20 cellular contexts compared by ENCODE assay signal in the genomic region with DNA sequence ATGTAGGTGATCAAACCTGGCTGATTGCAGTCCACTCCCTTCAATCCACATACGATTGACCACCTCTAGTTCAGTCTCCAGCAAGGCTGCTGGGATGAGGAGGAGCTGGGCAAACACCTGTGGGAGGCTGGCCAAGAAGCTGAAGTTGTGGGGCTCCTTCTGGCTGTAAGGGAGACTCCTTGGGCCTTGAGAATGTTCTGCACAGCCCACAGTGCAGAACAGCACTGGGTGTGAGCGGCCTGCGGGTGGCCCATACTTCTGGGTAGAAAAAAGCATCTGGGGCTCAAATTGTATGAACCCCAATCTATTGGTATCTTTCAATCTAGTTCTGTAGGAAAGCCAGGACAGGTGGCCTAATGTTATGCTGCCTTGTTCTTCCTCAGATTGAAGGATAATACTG.
DNase-seq lines count a peak whose midpoint lies in the region; ATAC-seq and TF ChIP-seq lines count a peak whose summit lies in the region.
"Had no signal": no experiment of that assay in that cellular context is flagged by ENCODE, and none has a peak within 500 bp of the region (broad histone marks: within the 10 kb centered on the region; RNA-seq: fewer than 3 reads in every experiment).

No MANE protein-coding gene starts in this region.

- H3K9me3 Mint-ChIP-seq in H9: no peaks in the 10 kb centered on the region
- no peaks in the 10 kb centered on the region for H3K9me3 Mint-ChIP-seq in stimulated activated naive B cell treated with anti-CD40 and anti-IgM and Interleukin-4, amounts not matched to agents 10 μg/mL and 1 μg/mL and 100 μg/mL, for 72 hours
- H3K9me3 Mint-ChIP-seq: CD14-positive monocyte; CD4-positive, alpha-beta T cell had no signal

- H4K5ac ChIP-seq in H9 (ENCODE audit: insufficient read length, low read depth, low read length): no peak overlapping the region

- H2BK5ac ChIP-seq in H9 (ENCODE audit: insufficient read length, low read length) (peak overlapping the region; percentile 29), mesenchymal stem cell (ENCODE audit: low read depth, low read length, poor library complexity, severe bottlenecking) (no peak overlapping the region)

- H3K79me1 ChIP-seq in H9 (ENCODE audit: insufficient read depth, low read depth, low read length, poor library complexity, severe bottlenecking) (no peaks in the 10 kb centered on the region), mesenchymal stem cell (replicated peaks; ENCODE audit: low read length, poor library complexity, severe bottlenecking) (no peaks in the 10 kb centered on the region)

- H3K9ac ChIP-seq in H9 (ENCODE audit: extremely low read depth, insufficient read length, low read length) (no peak overlapping the region), mesenchymal stem cell (ENCODE audit: low read length) (no peak overlapping the region)
- H3K9ac ChIP-seq: BLaER1 treated with 17β-estradiol and CSF1 and Interleukin-3, amounts not matched to agents 10 nM and 100 nM had no signal

- H3K36me3 Mint-ChIP-seq in H9 (ENCODE audit: insufficient read depth in 1 of 3, low read depth in 3 of 3): no peaks in the 10 kb centered on the region
- no peaks in the 10 kb centered on the region for H3K36me3 Mint-ChIP-seq in stimulated activated naive B cell treated with anti-CD40 and anti-IgM and Interleukin-4, amounts not matched to agents 10 μg/mL and 1 μg/mL and 100 μg/mL, for 72 hours
- H3K36me3 Mint-ChIP-seq: CD14-positive monocyte; CD8-positive, alpha-beta memory T cell had no signal

- H4K8ac ChIP-seq in H9 (replicated peaks; ENCODE audit: insufficient read length, low read depth, low read length) (no peak overlapping the region), mesenchymal stem cell (ENCODE audit: low read length) (peak overlapping the region; percentile 60)

- H3K9me3 ChIP-seq in H9 (ENCODE audit: control insufficient read depth, low read depth, low read length) (no peaks in the 10 kb centered on the region), mesenchymal stem cell (ENCODE audit: control insufficient read depth, low read length) (no peaks in the 10 kb centered on the region)
- H3K9me3 ChIP-seq: A549; BE2C; BLaER1 treated with 17β-estradiol and CSF1 and Interleukin-3, amounts not matched to agents 10 nM and 100 nM had no signal

- H3K27me3 ChIP-seq in H9 (ENCODE audit: insufficient read depth, low read length): no peaks in the 10 kb centered on the region
- H3K27me3 ChIP-seq in mesenchymal stem cell (ENCODE audit: control insufficient read depth in 1 of 2, insufficient read depth in 1 of 2, low read length in 2 of 2): no peaks in the 10 kb centered on the region
- H3K27me3 ChIP-seq: BE2C; BLaER1 treated with 17β-estradiol and CSF1 and Interleukin-3, amounts not matched to agents 10 nM and 100 nM had no signal

- WGBS in H9 (ENCODE audit: extremely low coverage, insufficient read length, low lambda C conversion rate): no CpG with 5 or more reads among the region's 3 CpGs
- 94% methylated on average over 3 of the region's 3 CpGs for WGBS in mesenchymal stem cell

- H3K27ac ChIP-seq in H9 (ENCODE audit: insufficient read length, low read depth, low read length) (no peak overlapping the region), mesenchymal stem cell (ENCODE audit: low read length, poor library complexity, severe bottlenecking) (no peak overlapping the region)
- H3K27ac ChIP-seq: A549; BLaER1 treated with 17β-estradiol and CSF1 and Interleukin-3, amounts not matched to agents 10 nM and 100 nM had no signal

- no peak for TF ChIP-seq CTCF in H9 (conservative IDR thresholded peaks at IDR 0.05)

- H3K4me1 Mint-ChIP-seq in H9: no peaks in the 10 kb centered on the region
- no peaks in the 10 kb centered on the region for H3K4me1 Mint-ChIP-seq in stimulated activated naive B cell treated with anti-CD40 and anti-IgM and Interleukin-4, amounts not matched to agents 10 μg/mL and 1 μg/mL and 100 μg/mL, for 72 hours
- H3K4me1 Mint-ChIP-seq: CD14-positive monocyte; CD8-positive, alpha-beta memory T cell had no signal

- no peak for ATAC-seq in HG02588 (IDR thresholded peaks at IDR 0.05; ENCODE audit: unreplicated experiment)
- no peak for ATAC-seq in GM18868 (IDR thresholded peaks at IDR 0.05; ENCODE audit: unreplicated experiment)
- no peak for ATAC-seq in stimulated activated naive B cell treated with anti-CD40 and anti-IgM and Interleukin-4, amounts not matched to agents 10 μg/mL and 1 μg/mL and 100 μg/mL, for 72 hours (replicated peaks)
- ATAC-seq: A549, HCT116 had no signal

- H3K4ac ChIP-seq in H9 (ENCODE audit: low read depth, low read length) (no peak overlapping the region), mesenchymal stem cell (ENCODE audit: low read depth in 1 of 2, low read length in 2 of 2) (no peak overlapping the region)

- H3K23ac ChIP-seq in H9 (ENCODE audit: insufficient read length, low read depth, low read length) (no peak overlapping the region), mesenchymal stem cell (ENCODE audit: low read length in 2 of 2) (no peak overlapping the region)

- peak overlapping the region; percentile 50 for H2BK12ac ChIP-seq in H9 (ENCODE audit: insufficient read length, low read depth, low read length)
- H2BK12ac ChIP-seq in mesenchymal stem cell (ENCODE audit: low read length in 2 of 2): no peak overlapping the region

- H2BK15ac ChIP-seq in H9 (ENCODE audit: low read depth, low read length) (no peak overlapping the region), mesenchymal stem cell (ENCODE audit: low read depth, poor library complexity, severe bottlenecking) (no peak overlapping the region)

- no peaks in the 10 kb centered on the region for H3K27me3 Mint-ChIP-seq in H9 (ENCODE audit: low read depth)
- no peaks in the 10 kb centered on the region for H3K27me3 Mint-ChIP-seq in stimulated activated naive B cell treated with anti-CD40 and anti-IgM and Interleukin-4, amounts not matched to agents 10 μg/mL and 1 μg/mL and 100 μg/mL, for 72 hours
- H3K27me3 Mint-ChIP-seq: CD4-positive, alpha-beta T cell; CD8-positive, alpha-beta memory T cell had no signal

- no peak overlapping the region for H4K91ac ChIP-seq in H9 (ENCODE audit: insufficient read length, low read depth, low read length)
- peak overlapping the region; percentile 61 for H4K91ac ChIP-seq in mesenchymal stem cell (ENCODE audit: low read length)

- H3K14ac ChIP-seq in H9 (ENCODE audit: insufficient read depth, low read length) (no peak overlapping the region), mesenchymal stem cell (ENCODE audit: low read length in 2 of 2) (no peak overlapping the region)

- H2BK20ac ChIP-seq in H9 (ENCODE audit: low read depth, low read length, poor library complexity, severe bottlenecking): no peak overlapping the region

- H2BK120ac ChIP-seq in H9 (ENCODE audit: low read depth, low read length, poor library complexity, severe bottlenecking): no peak overlapping the region
- H2BK120ac ChIP-seq in mesenchymal stem cell (ENCODE audit: low read depth, low read length): peak overlapping the region; percentile 34

- H2AK5ac ChIP-seq in H9 (ENCODE audit: insufficient read length, low read length) (no peak overlapping the region), mesenchymal stem cell (ENCODE audit: low read length, severe bottlenecking) (no peak overlapping the region)

- DNase-seq in D341Med (ENCODE audit: low spot score) (peak; percentile 21), H9 (no peak), mesenchymal stem cell (no peak)
- no peak for DNase-seq in stimulated activated naive B cell treated with anti-CD40 and anti-IgM and Interleukin-4, amounts not matched to agents 10 μg/mL and 1 μg/mL and 100 μg/mL, for 72 hours
- DNase-seq: 8988T; ACHN; AML-193; BE2C; CD4-positive, alpha-beta T cell; CD8-positive, alpha-beta memory T cell; DMS53; DMS79 treated with DMSO at 0.1 percent for 48 hours; GF-D8; H7 had no signal

- no peaks in the 10 kb centered on the region for H3K4me1 ChIP-seq in H9 (ENCODE audit: insufficient read depth, low read length)
- peaks cover 1% of the 10 kb centered on the region for H3K4me1 ChIP-seq in mesenchymal stem cell (ENCODE audit: control insufficient read depth, insufficient read depth, low read depth, low read length)
- H3K4me1 ChIP-seq: A549; BE2C; BLaER1 treated with 17β-estradiol and CSF1 and Interleukin-3, amounts not matched to agents 10 nM and 100 nM had no signal

- H3K18ac ChIP-seq in H9 (ENCODE audit: insufficient read length, low read depth, low read length): no peak overlapping the region
- H3K18ac ChIP-seq in mesenchymal stem cell (ENCODE audit: low read depth in 1 of 2, low read length in 2 of 2): peak overlapping the region in 1 of 2 experiments; percentile 21

- H3K56ac ChIP-seq in H9 (ENCODE audit: insufficient read length, low read depth, low read length): no peak overlapping the region

- no peaks in the 10 kb centered on the region for H3K23me2 ChIP-seq in H9 (ENCODE audit: insufficient read length, low read depth, low read length, poor library complexity, severe bottlenecking)

- no peaks in the 10 kb centered on the region for H3K36me3 ChIP-seq in mesenchymal stem cell (ENCODE audit: control insufficient read depth in 1 of 2, insufficient read depth in 2 of 2, low read depth in 1 of 2, low read length in 2 of 2)
- H3K36me3 ChIP-seq: BE2C; BLaER1 treated with 17β-estradiol and CSF1 and Interleukin-3, amounts not matched to agents 10 nM and 100 nM had no signal

- H3K4me3 Mint-ChIP-seq in H9: no peak overlapping the region
- no peak overlapping the region for H3K4me3 Mint-ChIP-seq in stimulated activated naive B cell treated with anti-CD40 and anti-IgM and Interleukin-4, amounts not matched to agents 10 μg/mL and 1 μg/mL and 100 μg/mL, for 72 hours
- H3K4me3 Mint-ChIP-seq: CD14-positive monocyte; CD4-positive, alpha-beta T cell; CD8-positive, alpha-beta memory T cell had no signal

- H3K79me2 ChIP-seq in H9 (ENCODE audit: insufficient read depth, low read length): no peaks in the 10 kb centered on the region

- no peaks in the 10 kb centered on the region for H4K20me1 ChIP-seq in H9 (ENCODE audit: control insufficient read depth, insufficient read depth, insufficient read length)
- H4K20me1 ChIP-seq: BLaER1 treated with 17β-estradiol and CSF1 and Interleukin-3, amounts not matched to agents 10 nM and 100 nM had no signal

- no peak overlapping the region for H3K4me2 ChIP-seq in H9 (ENCODE audit: insufficient read depth, insufficient read length, low read length)
- no peak overlapping the region for H3K4me2 ChIP-seq in mesenchymal stem cell (ENCODE audit: low read length, poor library complexity, severe bottlenecking)
- H3K4me2 ChIP-seq: A549; BLaER1 treated with 17β-estradiol and CSF1 and Interleukin-3, amounts not matched to agents 10 nM and 100 nM had no signal

- H3T11ph ChIP-seq in H9 (ENCODE audit: low read length): no peak overlapping the region

- no peak overlapping the region for H3K27ac Mint-ChIP-seq in H9
- no peak overlapping the region for H3K27ac Mint-ChIP-seq in stimulated activated naive B cell treated with anti-CD40 and anti-IgM and Interleukin-4, amounts not matched to agents 10 μg/mL and 1 μg/mL and 100 μg/mL, for 72 hours
- H3K27ac Mint-ChIP-seq: CD14-positive monocyte; CD4-positive, alpha-beta T cell; CD8-positive, alpha-beta memory T cell had no signal

- no peak overlapping the region for H3K4me3 ChIP-seq in mesenchymal stem cell (ENCODE audit: insufficient read depth in 1 of 2, low read depth in 1 of 2, low read length in 2 of 2)
- H3K4me3 ChIP-seq: A549; BLaER1 treated with 17β-estradiol and CSF1 and Interleukin-3, amounts not matched to agents 10 nM and 100 nM had no signal

- H2AFZ ChIP-seq in H9 (ENCODE audit: low read length) (no peak overlapping the region), mesenchymal stem cell (ENCODE audit: low read depth, low read length) (no peak overlapping the region)
